Comparison of ENCODE assay signal across 13 cellular contexts in genomic region chr18:68564348-68564747, GRCh38.
"Had no signal": no experiment of that assay in that cellular context is flagged by ENCODE, and none has a peak within 500 bp of the region (broad histone marks: within the 10 kb centered on the region; RNA-seq: fewer than 3 reads in every experiment).

No MANE protein-coding gene starts in this region.

- DNase-seq: activated CD4-positive, alpha-beta T cell treated with anti-CD3 and anti-CD28 coated beads for 48 hours; activated naive CD4-positive, alpha-beta T cell treated with anti-CD3 and anti-CD28 coated beads for 36 hours; central memory CD4-positive, alpha-beta T cell; effector CD4-positive, alpha-beta T cell; gastrocnemius medialis; heart right ventricle; spleen; stimulated activated CD4-positive, alpha-beta T cell treated with anti-CD3 and anti-CD28 coated beads, Interleukin-1b, Interleukin-23, amount 100 ng/mL, for 48 hours; stimulated activated naive CD4-positive, alpha-beta T cell; upper lobe of left lung had no signal

- ATAC-seq: gastrocnemius medialis, heart right ventricle, sciatic nerve had no signal

- H3K27ac Mint-ChIP-seq: activated naive CD4-positive, alpha-beta T cell treated with anti-CD3 and anti-CD28 coated beads for 36 hours; activated T-helper 1 cell treated with anti-CD3 and anti-CD28 coated beads, Interleukin-12 subunit alpha, Interleukin-12 subunit beta, Interleukin-2, Interleukin-4 antibody, amounts not matched to agents 30 ng/mL and 10 ng/mL and 1 ng/mL, durations not matched to agents 14 hours and 24 hours and 36 hours had no signal

- H3K27me3 ChIP-seq: gastrocnemius medialis, heart right ventricle, spleen, upper lobe of left lung had no signal

- H3K27ac ChIP-seq: coronary artery, gastrocnemius medialis, heart right ventricle, spleen, upper lobe of left lung had no signal

- H3K9me3 Mint-ChIP-seq: activated naive CD4-positive, alpha-beta T cell treated with anti-CD3 and anti-CD28 coated beads for 36 hours; activated T-helper 1 cell treated with anti-CD3 and anti-CD28 coated beads, Interleukin-12 subunit alpha, Interleukin-12 subunit beta, Interleukin-2, Interleukin-4 antibody, amounts not matched to agents 30 ng/mL and 10 ng/mL and 1 ng/mL, durations not matched to agents 14 hours and 24 hours and 36 hours had no signal

- H3K9me3 ChIP-seq: gastrocnemius medialis, heart right ventricle, spleen, upper lobe of left lung had no signal

- H3K4me1 ChIP-seq: gastrocnemius medialis, heart right ventricle, spleen, upper lobe of left lung had no signal

- H3K4me3 Mint-ChIP-seq: activated naive CD4-positive, alpha-beta T cell treated with anti-CD3 and anti-CD28 coated beads for 36 hours; activated T-helper 1 cell treated with anti-CD3 and anti-CD28 coated beads, Interleukin-12 subunit alpha, Interleukin-12 subunit beta, Interleukin-2, Interleukin-4 antibody, amounts not matched to agents 30 ng/mL and 10 ng/mL and 1 ng/mL, durations not matched to agents 14 hours and 24 hours and 36 hours had no signal
